ENCODE assay signal across 1 cellular context in genomic region chr9:38382141-38382540, GRCh38.
TF ChIP-seq lines count a peak whose summit lies in the region.

No MANE protein-coding gene starts in this region.

TF ChIP-seq in H1, 55 proteins besides CTCF, POLR2A, EP300 and RAD21:
- TF ChIP-seq CBX8 (IDR thresholded peaks at IDR 0.05; ENCODE audit: borderline replicate concordance, low read depth, low read length) (no peak), CTBP2 (IDR thresholded peaks at IDR 0.05; ENCODE audit: borderline replicate concordance, insufficient read depth, insufficient read length, low read length) (no peak), BRCA1 (IDR thresholded peaks at IDR 0.05; ENCODE audit: low read depth, low read length) (no peak), NRF1 (IDR thresholded peaks at IDR 0.05; ENCODE audit: low read depth, low read length) (no peak), CHD7 (IDR thresholded peaks at IDR 0.05; ENCODE audit: insufficient replicate concordance, low read length) (no peak), SP1 (IDR thresholded peaks at IDR 0.05; ENCODE audit: low read depth, low read length) (no peak), NANOG (IDR thresholded peaks at IDR 0.05; ENCODE audit: insufficient read depth, low read depth, low read length, poor library complexity, severe bottlenecking) (no peak), TCF12 (IDR thresholded peaks at IDR 0.05; ENCODE audit: low read depth, low read length) (no peak), CEBPB (IDR thresholded peaks at IDR 0.05; ENCODE audit: low read depth, low read length) (no peak), USF2 (IDR thresholded peaks at IDR 0.05; ENCODE audit: low read length) (no peak), SIRT6 (IDR thresholded peaks at IDR 0.05; ENCODE audit: low read length) (no peak), JUND (IDR thresholded peaks at IDR 0.05; ENCODE audit: low read length) (no peak), BCL11A (IDR thresholded peaks at IDR 0.05; ENCODE audit: low read depth in 2 of 2, low read length in 2 of 2) (no peak), MAFK (IDR thresholded peaks at IDR 0.05; ENCODE audit: low read depth, low read length) (no peak)
TF ChIP-seq in H1: peak in this region for 0.
